ENCODE assay signal across 13 cellular contexts in genomic region chr13:52024481-52024880, GRCh38. TPM values are rescaled to one million over a fixed set of nuclear protein-coding genes. Genes with fewer than 3 reads are reported as not detected.
DNase-seq lines count a peak whose midpoint lies in the region; ATAC-seq and TF ChIP-seq lines count a peak whose summit lies in the region.
"Had no signal": no experiment of that assay in that cellular context is flagged by ENCODE, and none has a peak within 500 bp of the region (broad histone marks: within the 10 kb centered on the region; RNA-seq: fewer than 3 reads in every experiment).

Gene UTP14C (plus strand): TSS chr13:52024691. CDS start chr13:52028805, 4,114 bp downstream.

- H3K36me3 ChIP-seq in Caco-2 (ENCODE audit: control insufficient read depth, insufficient read depth, low read length) (peaks cover 10% of the 10 kb centered on the region), ovary (no peaks in the 10 kb centered on the region)

- H3K9me3 ChIP-seq in Caco-2 (no peaks in the 10 kb centered on the region), ovary (peaks cover 0 to 6% of the 10 kb centered on the region in 2 donors)
- H3K9me3 ChIP-seq: BE2C had no signal

- peak within 1 kb of the TSS; percentile 35 for H3K27ac Mint-ChIP-seq in Caco-2 (ENCODE audit: unreplicated experiment)
- H3K27ac Mint-ChIP-seq in activated B cell treated with CpG ODN at 0.5 μM for 24 hours, result no peak within 1 kb of the TSS

- CTCF ChIA-PET in Caco-2 (lab: Charles Lee), result no interaction called here
- CTCF ChIA-PET in activated B cell treated with CpG ODN at 0.5 μM for 24 hours (lab: Charles Lee), result no interaction called here

- peaks cover 15% of the 10 kb centered on the region for H3K4me1 Mint-ChIP-seq in Caco-2 (ENCODE audit: low read depth, unreplicated experiment)
- H3K4me1 Mint-ChIP-seq in activated B cell treated with CpG ODN at 0.5 μM for 24 hours, result peaks cover 13% of the 10 kb centered on the region

- intact Hi-C loops in Caco-2 (cut with micrococcal nuclease; ENCODE audit: unreplicated experiment) (no loop called here), activated B cell treated with CpG ODN at 0.5 μM for 24 hours (cut with micrococcal nuclease) (no loop called here), left cardiac atrium (cut with DNase I) (no loop called here), ovary (cut with DNase I) (no loop called here)

- no peak for TF ChIP-seq EP300 in ovary (IDR thresholded peaks at IDR 0.05)

- POLR2A ChIA-PET in Caco-2 (lab: Charles Lee) (no interaction called here), activated B cell treated with CpG ODN at 0.5 μM for 24 hours (lab: Charles Lee) (interaction anchor here (1.2 kb wide), 1 partner anchor 12 kb away, joined by 4 read pairs; the partner anchor contains the start of gene ALG11)

- peaks cover 39% of the 10 kb centered on the region for H3K9me3 Mint-ChIP-seq in Caco-2 (ENCODE audit: unreplicated experiment)
- no peaks in the 10 kb centered on the region for H3K9me3 Mint-ChIP-seq in activated B cell treated with CpG ODN at 0.5 μM for 24 hours

- H3K4me3 ChIP-seq in Caco-2 (ENCODE audit: low read depth, low read length) (no peak within 1 kb of the TSS), ovary (no peak within 1 kb of the TSS)

- 96 to 98% (median 97%) methylated on average over 3 of the region's 3 CpGs for WGBS in ovary, 3 donors

- H3K27ac ChIP-seq in ovary, result no peak within 1 kb of the TSS

- H3K4me1 ChIP-seq in Caco-2, result peaks cover 17% of the 10 kb centered on the region
- no peaks in the 10 kb centered on the region for H3K4me1 ChIP-seq in ovary (ENCODE audit: insufficient read depth)
- H3K4me1 ChIP-seq: BE2C had no signal

- no TSS peak for BruUV-seq in Caco-2 (replicated peaks; lab: Mats Ljungman, UMichigan)

- H3K27me3 Mint-ChIP-seq in Caco-2 (ENCODE audit: insufficient read depth, unreplicated experiment) (no peaks in the 10 kb centered on the region), activated B cell treated with CpG ODN at 0.5 μM for 24 hours (no peaks in the 10 kb centered on the region)

- no peaks in the 10 kb centered on the region for H3K27me3 ChIP-seq in Caco-2 (replicated peaks; ENCODE audit: control insufficient read depth, insufficient read depth, low read length)
- H3K27me3 ChIP-seq in ovary, result no peaks in the 10 kb centered on the region
- H3K27me3 ChIP-seq: BE2C had no signal

- no peak for TF ChIP-seq POLR2A in ovary (IDR thresholded peaks at IDR 0.05)

- H3K36me3 Mint-ChIP-seq in Caco-2 (ENCODE audit: insufficient read depth, unreplicated experiment), result peaks cover 76% of the 10 kb centered on the region
- H3K36me3 Mint-ChIP-seq in activated B cell treated with CpG ODN at 0.5 μM for 24 hours (ENCODE audit: low read depth), result peaks cover 85% of the 10 kb centered on the region

- H3K4me3 Mint-ChIP-seq in Caco-2 (ENCODE audit: unreplicated experiment), result peak within 1 kb of the TSS; percentile 6
- H3K4me3 Mint-ChIP-seq in activated B cell treated with CpG ODN at 0.5 μM for 24 hours, result no peak within 1 kb of the TSS

- ATAC-seq in activated B cell treated with CpG ODN at 0.5 μM for 24 hours (ENCODE audit: low read depth), result no peak
- no peak for ATAC-seq in left cardiac atrium
- ATAC-seq in GM19463 (IDR thresholded peaks at IDR 0.05; ENCODE audit: unreplicated experiment), result no peak

- TF ChIP-seq CTCF in Caco-2 (IDR thresholded peaks at IDR 0.05; ENCODE audit: insufficient read depth in 1 of 2, low read depth in 1 of 2, low read length in 1 of 2, severe bottlenecking in 1 of 2, unreplicated experiment in 1 of 2) (no peak), activated B cell treated with CpG ODN at 0.5 μM for 24 hours (IDR thresholded peaks at IDR 0.05) (no peak), ovary (IDR thresholded peaks at IDR 0.05) (no peak)

- no peak for DNase-seq in Caco-2
- no peak for DNase-seq in activated B cell treated with CpG ODN at 0.5 μM for 24 hours
- no peak for DNase-seq in left cardiac atrium
- no peak for DNase-seq in ovary
- DNase-seq in stimulated activated CD4-positive, alpha-beta T cell treated with anti-CD3 and anti-CD28 coated beads, Interleukin-4, amount 100 ng/mL, for 4 hours, result no peak
- DNase-seq in iPS-NIHi11 (ENCODE audit: low spot score), result no peak
- no peak for DNase-seq in superior temporal gyrus (ENCODE audit: extremely low spot score)
- DNase-seq: BE2C, caudate nucleus, MV-4-11, NCI-H345, trophoblast cell had no signal

RNA-seq across cellular contexts. Expression of gene UTP14C, which starts in this region (rescaled TPM):
- total RNA-seq in Caco-2 (2022), result 11.8 and 12.1 TPM in 2 replicates
- 9.3 and 11.7 TPM in 2 replicates for total RNA-seq in activated B cell treated with CpG ODN at 0.5 μM for 24 hours
- 10 to 100 TPM; 13.9 to 14.9 TPM for total RNA-seq in left cardiac atrium
- total RNA-seq in ovary, result 10 to 100 TPM; 11.4 to 20.2 (median 14.9) TPM
- 10 to 100 TPM in 1 of 2 donors, 1 to 10 TPM in 1; 7.4 to 12.9 TPM for polyA plus RNA-seq in ovary
